ENCODE assay signal across 8 cellular contexts in genomic region chr12:106136263-106136662, GRCh38. TPM values are rescaled to one million over a fixed set of nuclear protein-coding genes. Genes with fewer than 3 reads are reported as not detected.
A peak's percentile ranks its signal among the peaks of the same experiment; 100 is the strongest.
DNase-seq lines count a peak whose midpoint lies in the region; ATAC-seq, FAIRE-seq and TF ChIP-seq lines count a peak whose summit lies in the region.

No MANE protein-coding gene starts in this region.

- no peak for FAIRE-seq in urothelium cell line (lab: Jason Lieb, UNC)

- 3% methylated on average over 13 of the region's 13 CpGs for WGBS in right cardiac atrium

- H3K4me1 ChIP-seq in right cardiac atrium (ENCODE audit: control insufficient read depth, insufficient read depth, low read length) = peaks cover 34% of the 10 kb centered on the region

- TF ChIP-seq CTCF in GM12872 (IDR thresholded peaks at IDR 0.05; ENCODE audit: insufficient read depth, low read depth, low read length) = peak; percentile 69

- no peaks in the 10 kb centered on the region for H3K27me3 ChIP-seq in right cardiac atrium (ENCODE audit: control insufficient read depth, insufficient read depth)

- no peaks in the 10 kb centered on the region for H3K9me3 ChIP-seq in right cardiac atrium (ENCODE audit: control insufficient read depth, low read length)

- H3K27ac ChIP-seq in angular gyrus (ENCODE audit: low read depth, low read length) = peak overlapping the region; percentile 90
- peak overlapping the region; percentile 93 for H3K27ac ChIP-seq in right cardiac atrium (ENCODE audit: low read length)

- H3K4me3 ChIP-seq in right cardiac atrium (ENCODE audit: low read length) = peak overlapping the region; percentile 87

- intact Hi-C loops in right cardiac atrium (cut with DNase I) = loop anchor here (5.0 to 10.0 kb wide), 6 partner anchors 151 to 714 kb away; no protein-coding TSS in a partner anchor

- peak; percentile 15 to 16 for ATAC-seq in right cardiac atrium
- ATAC-seq in HG02840 (IDR thresholded peaks at IDR 0.05; ENCODE audit: low FRiP score, unreplicated experiment) = no peak

- DNase-seq in NCI-H1417 (lab: John Stamatoyannopoulos, UW) = peak; percentile 86 to 95 (median 95)
- peak; percentile 43 for DNase-seq in T follicular helper cell (ENCODE audit: low read depth)
- DNase-seq in right cardiac atrium = peak; percentile 87 to 96 (median 94)
- DNase-seq in pulmonary artery endothelial cell (ENCODE audit: low read depth, low spot score) = peak; percentile 56
- peak; percentile 60 for DNase-seq in urothelium cell line (ENCODE audit: low spot score)

RNA-seq across cellular contexts. Expression of gene NUAK1, which starts 2.5 kb away (rescaled TPM):
- total RNA-seq in right cardiac atrium (10 to 100 TPM; 20.1 to 30.2 (median 23.7) TPM), pulmonary artery endothelial cell (32.6 and 68.6 TPM in 2 replicates)
- polyA plus RNA-seq in right cardiac atrium = 10.0 TPM

Comparison
In these comparisons a context has a peak if more than half of its experiments do, and no peak if none do; other contexts are left out.
1. DNase-seq: peak in every context shown above with its lines; median percentile 95 in NCI-H1417; 94 in right cardiac atrium; 60 in urothelium cell line; 56 in pulmonary artery endothelial cell; 43 in T follicular helper cell.